Comparison of ENCODE assay signal across 1 cellular context in the genomic region with DNA sequence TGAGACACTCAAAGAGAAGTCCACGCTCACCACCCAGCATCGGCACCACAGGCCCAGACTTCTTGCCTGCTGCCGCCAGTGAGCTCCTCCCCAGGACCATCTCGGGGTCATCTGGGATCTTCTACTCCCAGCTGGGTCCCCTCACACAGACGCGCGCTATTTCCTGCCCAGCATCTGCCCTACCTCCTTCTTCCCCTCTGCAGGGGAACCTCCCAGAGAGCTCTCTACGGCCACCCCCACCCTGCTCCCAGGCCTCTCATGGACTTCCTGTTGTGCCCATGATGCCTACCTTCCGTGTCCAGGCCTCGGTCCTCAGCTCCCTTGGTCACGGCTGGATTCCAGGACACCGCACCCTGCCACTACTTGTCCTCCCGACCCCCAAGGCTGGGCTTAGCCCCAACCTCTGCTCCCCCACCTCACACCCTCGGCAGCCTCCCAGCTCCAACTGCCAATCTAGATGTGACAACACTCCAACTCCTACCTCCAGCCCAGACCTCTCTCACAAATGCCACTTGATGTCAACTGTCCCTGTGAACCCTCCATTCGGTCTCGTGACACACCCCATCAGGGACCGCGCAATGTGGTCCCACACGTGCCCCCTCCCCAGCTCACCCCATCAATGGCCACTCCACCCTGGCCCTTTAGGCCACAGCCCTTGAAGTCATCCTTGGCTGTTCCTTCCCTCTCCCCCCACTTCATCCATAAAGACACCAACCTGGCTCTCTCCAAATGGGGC.
A peak's percentile ranks its signal among the peaks of the same experiment; 100 is the strongest.
TF ChIP-seq lines count a peak whose summit lies in the region.

No MANE protein-coding gene starts in this region.

TF ChIP-seq in GM12878, 131 proteins besides CTCF, POLR2A, EP300 and RAD21 (continued from another document):
- TF ChIP-seq, protein P1, sequence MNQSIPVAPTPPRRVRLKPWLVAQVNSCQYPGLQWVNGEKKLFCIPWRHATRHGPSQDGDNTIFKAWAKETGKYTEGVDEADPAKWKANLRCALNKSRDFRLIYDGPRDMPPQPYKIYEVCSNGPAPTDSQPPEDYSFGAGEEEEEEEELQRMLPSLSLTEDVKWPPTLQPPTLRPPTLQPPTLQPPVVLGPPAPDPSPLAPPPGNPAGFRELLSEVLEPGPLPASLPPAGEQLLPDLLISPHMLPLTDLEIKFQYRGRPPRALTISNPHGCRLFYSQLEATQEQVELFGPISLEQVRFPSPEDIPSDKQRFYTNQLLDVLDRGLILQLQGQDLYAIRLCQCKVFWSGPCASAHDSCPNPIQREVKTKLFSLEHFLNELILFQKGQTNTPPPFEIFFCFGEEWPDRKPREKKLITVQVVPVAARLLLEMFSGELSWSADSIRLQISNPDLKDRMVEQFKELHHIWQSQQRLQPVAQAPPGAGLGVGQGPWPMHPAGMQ (IDR thresholded peaks at IDR 0.05; ENCODE audit: borderline replicate concordance), result no peak
- TF ChIP-seq ZBED1 (IDR thresholded peaks at IDR 0.05; ENCODE audit: borderline replicate concordance) (no peak), SRF (IDR thresholded peaks at IDR 0.05; ENCODE audit: low read depth in 2 of 2, low read length in 2 of 2) (peak; percentile 79 to 82), EED (IDR thresholded peaks at IDR 0.05; ENCODE audit: low read depth) (no peak), SPI1 (IDR thresholded peaks at IDR 0.05; ENCODE audit: borderline replicate concordance, insufficient read depth, low read depth, low read length) (peak; percentile 5; the same call in 1 of the 2 replicates), TCF3 (IDR thresholded peaks at IDR 0.05; ENCODE audit: borderline replicate concordance, insufficient read depth, low read depth, low read length) (peak; percentile 45; the same call in 1 of the 2 replicates), HDGF (IDR thresholded peaks at IDR 0.05) (peak; percentile 67), RCOR1 (conservative IDR thresholded peaks at IDR 0.05; ENCODE audit: low read depth, low read length) (no peak)
- TF ChIP-seq, protein P2, sequence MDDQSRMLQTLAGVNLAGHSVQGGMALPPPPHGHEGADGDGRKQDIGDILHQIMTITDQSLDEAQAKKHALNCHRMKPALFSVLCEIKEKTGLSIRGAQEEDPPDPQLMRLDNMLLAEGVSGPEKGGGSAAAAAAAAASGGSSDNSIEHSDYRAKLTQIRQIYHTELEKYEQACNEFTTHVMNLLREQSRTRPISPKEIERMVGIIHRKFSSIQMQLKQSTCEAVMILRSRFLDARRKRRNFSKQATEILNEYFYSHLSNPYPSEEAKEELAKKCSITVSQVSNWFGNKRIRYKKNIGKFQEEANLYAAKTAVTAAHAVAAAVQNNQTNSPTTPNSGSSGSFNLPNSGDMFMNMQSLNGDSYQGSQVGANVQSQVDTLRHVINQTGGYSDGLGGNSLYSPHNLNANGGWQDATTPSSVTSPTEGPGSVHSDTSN (IDR thresholded peaks at IDR 0.05; ENCODE audit: insufficient replicate concordance, low read depth, low read length), result peak; percentile 25
- TF ChIP-seq, protein P3, sequence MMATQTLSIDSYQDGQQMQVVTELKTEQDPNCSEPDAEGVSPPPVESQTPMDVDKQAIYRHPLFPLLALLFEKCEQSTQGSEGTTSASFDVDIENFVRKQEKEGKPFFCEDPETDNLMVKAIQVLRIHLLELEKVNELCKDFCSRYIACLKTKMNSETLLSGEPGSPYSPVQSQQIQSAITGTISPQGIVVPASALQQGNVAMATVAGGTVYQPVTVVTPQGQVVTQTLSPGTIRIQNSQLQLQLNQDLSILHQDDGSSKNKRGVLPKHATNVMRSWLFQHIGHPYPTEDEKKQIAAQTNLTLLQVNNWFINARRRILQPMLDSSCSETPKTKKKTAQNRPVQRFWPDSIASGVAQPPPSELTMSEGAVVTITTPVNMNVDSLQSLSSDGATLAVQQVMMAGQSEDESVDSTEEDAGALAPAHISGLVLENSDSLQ (IDR thresholded peaks at IDR 0.05), result peak; percentile 12; the same call in 1 of the 2 replicates
